Comparison of ENCODE assay signal across 8 cellular contexts in the genomic region with DNA sequence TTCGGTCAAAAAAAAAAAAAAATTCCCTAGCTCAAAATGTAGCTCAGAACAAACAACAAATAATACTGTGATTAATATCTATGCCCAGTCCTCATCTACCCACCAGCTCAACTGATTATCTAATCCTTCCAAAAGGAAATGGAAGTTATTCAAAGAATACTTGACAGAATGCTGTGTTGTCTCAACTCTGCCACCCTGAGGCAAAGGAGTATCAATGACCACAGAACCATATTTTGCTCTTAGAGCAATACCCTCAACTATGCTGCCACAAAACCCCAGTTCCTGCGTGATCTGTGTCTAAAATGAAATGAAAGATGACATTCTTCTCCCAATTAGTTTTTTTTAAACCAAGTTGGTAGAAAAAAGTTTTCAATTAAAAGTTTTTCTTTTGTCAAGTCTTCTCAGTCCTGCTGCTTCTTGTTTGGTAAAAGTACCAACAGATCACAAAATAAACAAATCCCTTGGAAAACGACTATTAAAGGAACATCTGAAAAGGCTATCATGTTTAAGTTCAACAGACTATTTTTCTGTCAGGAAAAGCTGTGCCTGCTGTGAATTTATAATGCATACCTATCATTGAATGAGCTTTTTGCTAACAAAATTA. TPM values are rescaled to one million over a fixed set of nuclear protein-coding genes. Genes with fewer than 3 reads are reported as not detected.
DNase-seq lines count a peak whose midpoint lies in the region; ATAC-seq and TF ChIP-seq lines count a peak whose summit lies in the region.

No MANE protein-coding gene starts in this region.

- H3K36me3 ChIP-seq in WERI-Rb-1 (peaks cover 72% of the 10 kb centered on the region), heart right ventricle (peaks cover 0 to 99% (median 62%) of the 10 kb centered on the region in 9 donors)

- WGBS in heart right ventricle, 2 donors = 74 to 80% methylated on average over 3 of the region's 3 CpGs

- H3K9me3 ChIP-seq in WERI-Rb-1 (ENCODE audit: severe bottlenecking) (no peaks in the 10 kb centered on the region), heart right ventricle (no peaks in the 10 kb centered on the region)

- TF ChIP-seq CTCF in WERI-Rb-1 (IDR thresholded peaks at IDR 0.05; ENCODE audit: low read depth, low read length) (peak; percentile 45; the same call in 1 of the 2 replicates), heart right ventricle (IDR thresholded peaks at IDR 0.05) (peak in 6 of 9 donors; percentile 25 to 52 (median 44))

- H3K4me3 ChIP-seq in WERI-Rb-1 (ENCODE audit: low read depth, low read length) = no peak overlapping the region
- H3K4me3 ChIP-seq in heart right ventricle = no peak overlapping the region

- DNase-seq in NCI-H526 (lab: John Stamatoyannopoulos, UW) (peak; percentile 12 to 58), NCI-H526 treated with DMSO at 0.1 percent for 48 hours (lab: John Stamatoyannopoulos, UW) (no peak), LHCN-M2 (ENCODE audit: low read depth) (peak; percentile 71), WERI-Rb-1 (peak; percentile 27), heart right ventricle (no peak)
- DNase-seq in stimulated activated naive CD8-positive, alpha-beta T cell treated with anti-CD3 and anti-CD28 coated beads, Interleukin-15, Interleukin-2, amounts not matched to agents 100 U/mL and 50 U/mL, for 24 hours = no peak

- ATAC-seq in heart right ventricle (peak in 6 of 8 donors; percentile 24 to 68 (median 36)), HG03460 (IDR thresholded peaks at IDR 0.05; ENCODE audit: unreplicated experiment) (no peak), GM19467 (IDR thresholded peaks at IDR 0.05; ENCODE audit: unreplicated experiment) (no peak)
- ATAC-seq in stimulated activated naive CD8-positive, alpha-beta T cell treated with anti-CD3 and anti-CD28 coated beads, Interleukin-15, Interleukin-2, amounts not matched to agents 100 U/mL and 50 U/mL, for 24 hours = peak; percentile 75

- no peaks in the 10 kb centered on the region for H3K27me3 ChIP-seq in WERI-Rb-1 (ENCODE audit: insufficient read depth, low read depth, severe bottlenecking)
- no peaks in the 10 kb centered on the region for H3K27me3 ChIP-seq in heart right ventricle

- H3K4me1 ChIP-seq in heart right ventricle = peaks cover 0 to 31% (median 10%) of the 10 kb centered on the region in 9 donors

- intact Hi-C loops in heart right ventricle (cut with DNase I) = loop anchor here in 1 of 10 donors (5.0 kb wide), 1 partner anchor 615 kb away; no protein-coding TSS in a partner anchor

- H3K27ac ChIP-seq in WERI-Rb-1 (no peak overlapping the region), heart right ventricle (peak overlapping the region in 9 of 10 donors; percentile 1 to 86 (median 75))

RNA-seq across cellular contexts. Expression of a gene that starts 21.6 kb away (rescaled TPM):
- total RNA-seq in LHCN-M2 (2014; rRNA removed) = 24.1 and 29.3 TPM in 2 replicates
- polyA plus RNA-seq in LHCN-M2 (2012) = 30.5 TPM
- 10 to 100 TPM; 21.5 to 40.3 (median 28.3) TPM for total RNA-seq in heart right ventricle
- polyA plus RNA-seq in heart right ventricle = 10 to 100 TPM; 16.6 to 96.9 TPM

RNA-seq across cellular contexts. Expression of a gene that starts 39.3 kb away (rescaled TPM):
- 0.80 TPM in 1 of 2 replicates, not detected in the other for total RNA-seq in LHCN-M2 (2014; rRNA removed)
- 0.12 TPM for polyA plus RNA-seq in LHCN-M2 (2012)
- 1 to 10 TPM in 9 of 10 donors, under 1 TPM in 1; 0.73 to 3.1 (median 2.0) TPM for total RNA-seq in heart right ventricle
- 1 to 10 TPM in 1 of 2 donors, under 1 TPM in 1; 0.67 to 2.0 TPM for polyA plus RNA-seq in heart right ventricle

Comparison
In these comparisons a context has a peak if more than half of its experiments do, and no peak if none do; other contexts are left out.
1. DNase-seq: peak in NCI-H526 (2 of 2), LHCN-M2 (single experiment) and WERI-Rb-1 (single experiment); none in NCI-H526 treated with DMSO at 0.1 percent for 48 hours (single experiment), heart right ventricle (0 of 2) and stimulated activated naive CD8-positive, alpha-beta T cell treated with anti-CD3 and anti-CD28 coated beads, Interleukin-15, Interleukin-2, amounts not matched to agents 100 U/mL and 50 U/mL, for 24 hours (single experiment).
2. ATAC-seq: peak in heart right ventricle (6 of 8) and stimulated activated naive CD8-positive, alpha-beta T cell treated with anti-CD3 and anti-CD28 coated beads, Interleukin-15, Interleukin-2, amounts not matched to agents 100 U/mL and 50 U/mL, for 24 hours (single experiment); none in HG03460 (single experiment) and GM19467 (single experiment).